Comparison of ENCODE assay signal across 27 cellular contexts in the genomic region with DNA sequence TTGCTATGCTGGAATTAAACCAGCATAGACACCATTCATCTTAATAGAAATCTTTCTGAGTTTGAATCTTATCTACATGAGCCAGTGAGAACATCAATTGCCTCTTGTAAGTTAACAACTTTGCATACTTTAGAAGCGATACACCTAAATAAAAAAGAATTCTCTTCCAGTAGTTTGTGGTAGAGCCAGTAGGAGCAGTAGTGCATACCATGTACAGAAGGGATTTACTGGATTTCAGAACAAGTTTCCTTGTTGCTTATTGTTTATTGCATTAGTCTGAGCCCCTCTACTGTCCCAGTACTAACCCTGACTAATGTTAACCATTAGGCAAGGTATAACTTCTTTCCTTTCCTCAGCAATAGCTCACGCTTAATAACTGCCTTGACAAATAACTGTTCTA.
DNase-seq lines count a peak whose midpoint lies in the region; ATAC-seq, FAIRE-seq and TF ChIP-seq lines count a peak whose summit lies in the region.
"Had no signal": no experiment of that assay in that cellular context is flagged by ENCODE, and none has a peak within 500 bp of the region (broad histone marks: within the 10 kb centered on the region; RNA-seq: fewer than 3 reads in every experiment).

No MANE protein-coding gene starts in this region.

- RAD21 ChIA-PET in HCT116 (lab: Charles Lee; ENCODE audit: low non-redundant PET in 1 of 2, low total read pairs in 2 of 2, uncharacterized antibody in 2 of 2, unreplicated experiment in 2 of 2) = no interaction called here

- TF ChIP-seq CTCF in HCT116 (IDR thresholded peaks at IDR 0.05 in 2 of 3, conservative IDR thresholded peaks at IDR 0.05 in 1 of 3; ENCODE audit: borderline replicate concordance in 1 of 3, insufficient read depth in 1 of 3, low read depth in 2 of 3, low read length in 2 of 3) (peak in 1 of 3 experiments; percentile 42; a peak in 2 of 6 replicates), keratinocyte (optimal IDR thresholded peaks at IDR 0.05 in 1 of 3, IDR thresholded peaks at IDR 0.05 in 1 of 3, conservative IDR thresholded peaks at IDR 0.05 in 1 of 3; ENCODE audit: extremely low read depth in 1 of 3, insufficient read depth in 2 of 3, low read length in 3 of 3) (peak in 1 of 3 experiments; percentile 8), smooth muscle cell (IDR thresholded peaks at IDR 0.05; ENCODE audit: borderline replicate concordance, insufficient read depth, poor library complexity, severe bottlenecking) (no peak)
- no peak for TF ChIP-seq CTCF in CD8-positive, alpha-beta T cell (IDR thresholded peaks at IDR 0.05)

- peak overlapping the region; percentile 46; the same call in 1 of the 2 replicates for H3K9ac ChIP-seq in HCT116 (ENCODE audit: low read length)
- H3K9ac ChIP-seq in keratinocyte (ENCODE audit: control insufficient read depth, extremely low read depth, insufficient read depth, low read length) = no peak overlapping the region
- H3K9ac ChIP-seq in smooth muscle cell (ENCODE audit: low read depth) = no peak overlapping the region
- no peak overlapping the region for H3K9ac ChIP-seq in mesendoderm (ENCODE audit: low read length)
- H3K9ac ChIP-seq: BLaER1 treated with 17β-estradiol and CSF1 and Interleukin-3, amounts not matched to agents 10 nM and 100 nM had no signal

- H2BK5ac ChIP-seq in mesendoderm (ENCODE audit: low read length) = no peak overlapping the region

- POLR2A ChIA-PET in HCT116 (lab: Charles Lee) = no interaction called here
- POLR2A ChIA-PET in CD8-positive, alpha-beta T cell (lab: Charles Lee) = no interaction called here

- H3K4me3 Mint-ChIP-seq in CD8-positive, alpha-beta T cell = no peak overlapping the region
- H3K4me3 Mint-ChIP-seq: central memory CD8-positive, alpha-beta T cell; H9; stimulated activated naive CD8-positive, alpha-beta T cell treated with anti-CD3 and anti-CD28 coated beads, Interleukin-15, amount 100 ng/mL, for 72 hours had no signal

- 56% methylated on average over 2 of the region's 2 CpGs for WGBS in smooth muscle cell (ENCODE audit: low lambda C conversion rate)
- WGBS in mesendoderm (ENCODE audit: extremely low coverage, insufficient coverage, low lambda C conversion rate) = no CpG with 5 or more reads among the region's 2 CpGs

- no peaks in the 10 kb centered on the region for H3K79me1 ChIP-seq in mesendoderm (ENCODE audit: low read length)

- no peak overlapping the region for H3K18ac ChIP-seq in mesendoderm (ENCODE audit: low read length)

- FAIRE-seq in keratinocyte (lab: Jason Lieb, UNC) = peak; percentile 67
- FAIRE-seq: frontal cortex, GM18507 had no signal

- H3K27ac Mint-ChIP-seq in CD8-positive, alpha-beta T cell = no peak overlapping the region
- H3K27ac Mint-ChIP-seq: H9; stimulated activated naive CD8-positive, alpha-beta T cell treated with anti-CD3 and anti-CD28 coated beads, Interleukin-15, amount 100 ng/mL, for 72 hours had no signal

- H3K4me1 ChIP-seq in HCT116 (ENCODE audit: control insufficient read depth in 1 of 2, insufficient read depth in 2 of 2, low read length in 2 of 2) (peaks cover 35 to 74% of the 10 kb centered on the region in 2 experiments), keratinocyte (ENCODE audit: control insufficient read depth, extremely low read depth, insufficient read depth, low read length) (peaks cover 41% of the 10 kb centered on the region), smooth muscle cell (ENCODE audit: low read depth) (peaks cover 23% of the 10 kb centered on the region), mesendoderm (ENCODE audit: control insufficient read depth, low read depth, low read length) (no peaks in the 10 kb centered on the region)
- no peaks in the 10 kb centered on the region for H3K4me1 ChIP-seq in CD8-positive, alpha-beta T cell (ENCODE audit: insufficient read depth, low read length)
- H3K4me1 ChIP-seq: BLaER1 treated with 17β-estradiol and CSF1 and Interleukin-3, amounts not matched to agents 10 nM and 100 nM; transverse colon had no signal

- TF ChIP-seq RAD21 in HCT116 (IDR thresholded peaks at IDR 0.05; ENCODE audit: low read depth) = no peak

- H3K4ac ChIP-seq in mesendoderm (ENCODE audit: low read depth, low read length) = no peak overlapping the region

- peaks cover 4% of the 10 kb centered on the region for H3F3A ChIP-seq in smooth muscle cell (ENCODE audit: low read depth)

- intact Hi-C loops in HCT116 (cut with micrococcal nuclease) = loop anchor here (5.0 kb wide), 1 partner anchor 296 kb away; no protein-coding TSS in a partner anchor
- intact Hi-C loops in CD8-positive, alpha-beta T cell (cut with DNase I, micrococcal nuclease) = no loop called here

- H3K36me3 ChIP-seq in HCT116 (ENCODE audit: control insufficient read depth in 1 of 2, insufficient read depth in 2 of 2, low read length in 2 of 2) (no peaks in the 10 kb centered on the region), keratinocyte (ENCODE audit: control insufficient read depth in 2 of 2, extremely low read depth in 1 of 2, insufficient read depth in 2 of 2, low read length in 2 of 2) (no peaks in the 10 kb centered on the region), smooth muscle cell (ENCODE audit: low read depth) (no peaks in the 10 kb centered on the region), mesendoderm (ENCODE audit: control insufficient read depth, insufficient read depth, low read length) (no peaks in the 10 kb centered on the region)
- H3K36me3 ChIP-seq in CD8-positive, alpha-beta T cell (ENCODE audit: insufficient read depth, low read length) = no peaks in the 10 kb centered on the region
- H3K36me3 ChIP-seq: BLaER1 treated with 17β-estradiol and CSF1 and Interleukin-3, amounts not matched to agents 10 nM and 100 nM; transverse colon had no signal

- H3K9me3 ChIP-seq in HCT116 (ENCODE audit: control insufficient read depth in 1 of 2, insufficient read depth in 1 of 2, low read depth in 1 of 2, low read length in 2 of 2) = no peaks in the 10 kb centered on the region
- no peaks in the 10 kb centered on the region for H3K9me3 ChIP-seq in keratinocyte (ENCODE audit: control insufficient read depth, low read depth, low read length)
- no peaks in the 10 kb centered on the region for H3K9me3 ChIP-seq in smooth muscle cell (replicated peaks; ENCODE audit: low read depth)
- no peaks in the 10 kb centered on the region for H3K9me3 ChIP-seq in CD8-positive, alpha-beta T cell (ENCODE audit: low read length)
- H3K9me3 ChIP-seq: BLaER1 treated with 17β-estradiol and CSF1 and Interleukin-3, amounts not matched to agents 10 nM and 100 nM; transverse colon had no signal

- ATAC-seq in HCT116 = peak; percentile 49
- no peak for ATAC-seq in CD8-positive, alpha-beta T cell
- ATAC-seq: right cardiac atrium; stimulated activated naive CD8-positive, alpha-beta T cell treated with anti-CD3 and anti-CD28 coated beads, Interleukin-15, amount 100 ng/mL, for 72 hours had no signal

- no peaks in the 10 kb centered on the region for H3K9me1 ChIP-seq in keratinocyte (ENCODE audit: control insufficient read depth, extremely low read depth, insufficient read depth, low read length)

- H3K4me2 ChIP-seq in HCT116 (ENCODE audit: low read length) (peak overlapping the region; percentile 67), keratinocyte (ENCODE audit: control insufficient read depth, extremely low read depth, insufficient read depth, low read depth, low read length) (no peak overlapping the region), smooth muscle cell (peak overlapping the region; percentile 73), mesendoderm (ENCODE audit: low read length) (no peak overlapping the region)
- H3K4me2 ChIP-seq: BLaER1 treated with 17β-estradiol and CSF1 and Interleukin-3, amounts not matched to agents 10 nM and 100 nM had no signal

- H3K27ac ChIP-seq in HCT116 (ENCODE audit: low read depth, low read length) (peak overlapping the region; percentile 88; the same call in 1 of the 2 replicates), keratinocyte (ENCODE audit: control insufficient read depth, insufficient read depth, low read length) (peak overlapping the region; percentile 47), smooth muscle cell (ENCODE audit: low read depth) (peak overlapping the region; percentile 88), mesendoderm (ENCODE audit: low read depth, low read length) (no peak overlapping the region)
- no peak overlapping the region for H3K27ac ChIP-seq in CD8-positive, alpha-beta T cell (ENCODE audit: low read depth, low read length)
- H3K27ac ChIP-seq: BLaER1 treated with 17β-estradiol and CSF1 and Interleukin-3, amounts not matched to agents 10 nM and 100 nM; transverse colon had no signal

- H4K20me1 ChIP-seq in HCT116 (ENCODE audit: insufficient read depth) (no peaks in the 10 kb centered on the region), keratinocyte (ENCODE audit: control insufficient read depth, extremely low read depth, insufficient read depth, low read length) (no peaks in the 10 kb centered on the region), smooth muscle cell (ENCODE audit: low read depth) (no peaks in the 10 kb centered on the region)
- H4K20me1 ChIP-seq: BLaER1 treated with 17β-estradiol and CSF1 and Interleukin-3, amounts not matched to agents 10 nM and 100 nM had no signal

- DNase-seq in HCT116 (ENCODE audit: low read depth, low spot score) (no peak), amniotic epithelial cell (ENCODE audit: low read depth) (peak; percentile 61), keratinocyte (ENCODE audit: low read depth, low spot score) (no peak), smooth muscle cell (lab: John Stamatoyannopoulos, UW; ENCODE audit: unreplicated experiment) (no peak), mesendoderm (no peak), COLO829 (ENCODE audit: low spot score) (no peak), GM19240 (ENCODE audit: insufficient read length, low spot score) (no peak)
- DNase-seq in CD8-positive, alpha-beta T cell = no peak
- DNase-seq: activated CD4-positive, CD25-positive, alpha-beta regulatory T cell treated with anti-CD3 and anti-CD28 coated beads, Interleukin-2, amount 50 U/mL, for 72 hours; activated naive CD4-positive, alpha-beta T cell; activated T-cell treated with anti-CD3 and anti-CD28 coated beads, Interleukin-2, amount 50 U/mL, for 1 hour; amniotic stem cell; erythroblast; H9; KG1; NCI-H146; NCI-H2171; NCI-H526; occipital lobe; right cardiac atrium; stimulated activated naive CD8-positive, alpha-beta T cell treated with anti-CD3 and anti-CD28 coated beads, Interleukin-15, amount 100 ng/mL, for 72 hours; SW 1271; transverse colon had no signal

- no peak overlapping the region for H4K5ac ChIP-seq in mesendoderm (ENCODE audit: low read length)

- H3K4me1 Mint-ChIP-seq in CD8-positive, alpha-beta T cell (ENCODE audit: low read depth) = no peaks in the 10 kb centered on the region
- H3K4me1 Mint-ChIP-seq: central memory CD8-positive, alpha-beta T cell; H9; stimulated activated naive CD8-positive, alpha-beta T cell treated with anti-CD3 and anti-CD28 coated beads, Interleukin-15, amount 100 ng/mL, for 72 hours had no signal

- H3K9me2 ChIP-seq in HCT116 (ENCODE audit: insufficient read depth) = no peaks in the 10 kb centered on the region

- no TSS peak for BruUV-seq in HCT116 (replicated peaks; lab: Mats Ljungman, UMichigan)

- H2AK5ac ChIP-seq in mesendoderm (ENCODE audit: low read length) = no peak overlapping the region

- H4K8ac ChIP-seq in mesendoderm (ENCODE audit: low read depth, low read length) = no peak overlapping the region

- H3K79me2 ChIP-seq in HCT116 (ENCODE audit: insufficient read depth, low read length) = no peaks in the 10 kb centered on the region
- H3K79me2 ChIP-seq in keratinocyte (ENCODE audit: control insufficient read depth, insufficient read depth, low read length) = no peaks in the 10 kb centered on the region
- no peaks in the 10 kb centered on the region for H3K79me2 ChIP-seq in smooth muscle cell (ENCODE audit: low read depth)
- no peaks in the 10 kb centered on the region for H3K79me2 ChIP-seq in mesendoderm (ENCODE audit: control insufficient read depth, insufficient read depth, low read length)

- no peaks in the 10 kb centered on the region for H3K9me3 Mint-ChIP-seq in CD8-positive, alpha-beta T cell
- H3K9me3 Mint-ChIP-seq: central memory CD8-positive, alpha-beta T cell; H9; stimulated activated naive CD8-positive, alpha-beta T cell treated with anti-CD3 and anti-CD28 coated beads, Interleukin-15, amount 100 ng/mL, for 72 hours had no signal

- H2BK15ac ChIP-seq in mesendoderm (replicated peaks; ENCODE audit: low read depth) = no peak overlapping the region

- no peak overlapping the region for H3K56ac ChIP-seq in mesendoderm (ENCODE audit: low read length)

- H3K36me3 Mint-ChIP-seq in CD8-positive, alpha-beta T cell = no peaks in the 10 kb centered on the region

- H2BK120ac ChIP-seq in mesendoderm (ENCODE audit: low read depth, low read length) = no peak overlapping the region

- H2AFZ ChIP-seq in HCT116 (ENCODE audit: low read depth, low read length, poor library complexity, severe bottlenecking) = peak overlapping the region; percentile 15
- no peak overlapping the region for H2AFZ ChIP-seq in keratinocyte (ENCODE audit: control insufficient read depth, low read length)
- no peak overlapping the region for H2AFZ ChIP-seq in smooth muscle cell (ENCODE audit: low read depth)

- TF ChIP-seq POLR2A in HCT116 (IDR thresholded peaks at IDR 0.05; ENCODE audit: borderline replicate concordance, extremely low read depth, insufficient read depth, insufficient read length) = no peak

- H3K23ac ChIP-seq in mesendoderm (ENCODE audit: low read length) = no peak overlapping the region

- peak overlapping the region in 1 of 2 experiments; percentile 19; a peak in 1 of 4 replicates for H3K4me3 ChIP-seq in HCT116 (replicated peaks in 1 of 2; ENCODE audit: low read depth in 1 of 2, low read length in 2 of 2)
- H3K4me3 ChIP-seq in keratinocyte (ENCODE audit: control insufficient read depth in 2 of 3, extremely low read depth in 1 of 3, insufficient read depth in 2 of 3, low read depth in 1 of 3, low read length in 3 of 3) = no peak overlapping the region
- H3K4me3 ChIP-seq in smooth muscle cell = no peak overlapping the region
- H3K4me3 ChIP-seq in mesendoderm (ENCODE audit: low read length) = no peak overlapping the region
- H3K4me3 ChIP-seq in CD8-positive, alpha-beta T cell (ENCODE audit: low read depth, low read length) = no peak overlapping the region
- H3K4me3 ChIP-seq: BLaER1 treated with 17β-estradiol and CSF1 and Interleukin-3, amounts not matched to agents 10 nM and 100 nM; transverse colon had no signal

- peaks cover 2% of the 10 kb centered on the region for H3K27me3 Mint-ChIP-seq in CD8-positive, alpha-beta T cell (ENCODE audit: low read depth)
- H3K27me3 Mint-ChIP-seq: central memory CD8-positive, alpha-beta T cell; stimulated activated naive CD8-positive, alpha-beta T cell treated with anti-CD3 and anti-CD28 coated beads, Interleukin-15, amount 100 ng/mL, for 72 hours had no signal

- dilution Hi-C loops in keratinocyte (cut with MboI; ENCODE audit: extremely low pct_ligation_motif_present, low sequenced_read_pairs) = no loop called here

- H3K27me3 ChIP-seq in HCT116 (ENCODE audit: insufficient read depth, low read length) = no peaks in the 10 kb centered on the region
- H3K27me3 ChIP-seq in keratinocyte (ENCODE audit: control insufficient read depth, extremely low read depth, insufficient read depth, low read length) = no peaks in the 10 kb centered on the region
- H3K27me3 ChIP-seq in smooth muscle cell (ENCODE audit: low read depth) = no peaks in the 10 kb centered on the region
- no peaks in the 10 kb centered on the region for H3K27me3 ChIP-seq in mesendoderm (ENCODE audit: insufficient read depth, low read length, poor library complexity)
- H3K27me3 ChIP-seq in CD8-positive, alpha-beta T cell (ENCODE audit: insufficient read depth, low read length) = no peaks in the 10 kb centered on the region
- H3K27me3 ChIP-seq: BLaER1 treated with 17β-estradiol and CSF1 and Interleukin-3, amounts not matched to agents 10 nM and 100 nM; transverse colon had no signal

- CTCF ChIA-PET in HCT116 (lab: Charles Lee) = no interaction called here
- CTCF ChIA-PET in CD8-positive, alpha-beta T cell (lab: Charles Lee) = no interaction called here

Comparison
In these comparisons a context has a peak if more than half of its experiments do, and no peak if none do; other contexts are left out.
1. H3K27ac ChIP-seq: peak in HCT116 (single experiment), keratinocyte (single experiment) and smooth muscle cell (single experiment); none in mesendoderm (single experiment) and CD8-positive, alpha-beta T cell (single experiment).
2. H3K4me2 ChIP-seq: peak in HCT116 (single experiment) and smooth muscle cell (single experiment); none in keratinocyte (single experiment) and mesendoderm (single experiment).